Comparison of ENCODE assay signal across 8 cellular contexts in genomic region chr5:132963175-132964104, GRCh38. TPM values are rescaled to one million over a fixed set of nuclear protein-coding genes. Genes with fewer than 3 reads are reported as not detected.
DNase-seq lines count a peak whose midpoint lies in the region; ATAC-seq and TF ChIP-seq lines count a peak whose summit lies in the region.

Gene AFF4, minus strand, starts transcription at chr5:132963634. Its CDS starts 26,445 bp downstream, at chr5:132937189.

- DNase-seq in COLO668 (lab: John Stamatoyannopoulos, UW; ENCODE audit: unreplicated experiment) (peak; percentile 94), HS-27A (ENCODE audit: low read depth) (peak; percentile 48), NOMO-1 treated with dmso at 0.1 percent for 144 hours (lab: John Stamatoyannopoulos, UW; ENCODE audit: unreplicated experiment) (peak; percentile 91), mesothelial cell of epicardium (ENCODE audit: low spot score in 2 of 2, unreplicated experiment in 2 of 2) (peak; percentile 88 to 92)
- peak; percentile 75 for DNase-seq in activated CD8-positive, alpha-beta memory T cell treated with anti-CD3 and anti-CD28 coated beads, Interleukin-2, amount 50 U/mL, for 24 hours (ENCODE audit: extremely low read depth)
- peak; percentile 87 to 88 for DNase-seq in stimulated activated CD8-positive, alpha-beta memory T cell treated with anti-CD3 and anti-CD28 coated beads, Interleukin-15, amount 100 ng/mL, for 48 hours (ENCODE audit: low read depth in 2 of 2)

- no peaks in the 10 kb centered on the region for H3K27me3 Mint-ChIP-seq in mesothelial cell of epicardium (ENCODE audit: low read depth)

- H3K36me3 Mint-ChIP-seq in mesothelial cell of epicardium = peaks cover 2% of the 10 kb centered on the region

- no peak for TF ChIP-seq CTCF in mesothelial cell of epicardium (IDR thresholded peaks at IDR 0.05; ENCODE audit: unreplicated experiment)

- in situ Hi-C loops in endometrial microvascular endothelial cells (cut with HindIII; ENCODE audit: inconsistent ontology term, low pct_unique_long_range_greater_than_20kb, low sequenced_read_pairs) = no loop called here

- H3K4me1 Mint-ChIP-seq in mesothelial cell of epicardium = peaks cover 24% of the 10 kb centered on the region

- H3K27ac Mint-ChIP-seq in mesothelial cell of epicardium = peak within 1 kb of the TSS; percentile 100

- ATAC-seq in GM19467 (IDR thresholded peaks at IDR 0.05; ENCODE audit: unreplicated experiment) = peak; percentile 94

- H3K4me3 Mint-ChIP-seq in mesothelial cell of epicardium = peak within 1 kb of the TSS; percentile 97

- no peaks in the 10 kb centered on the region for H3K9me3 Mint-ChIP-seq in mesothelial cell of epicardium

RNA-seq across cellular contexts. Expression of gene AFF4, which starts in this region (rescaled TPM):
- total RNA-seq in endometrial microvascular endothelial cells (ENCODE audit: inconsistent ontology term) (35.0 TPM), mesothelial cell of epicardium (117 to 119 TPM (median 117 TPM) in 3 replicates)

Comparison
In these comparisons a context has a peak if more than half of its experiments do, and no peak if none do; other contexts are left out.
1. Peak in every context shown above with its lines: DNase-seq and ATAC-seq.